1 cellular context compared by ENCODE assay signal in genomic region chr7:8322667-8323066, GRCh38.
A peak's percentile ranks its signal among the peaks of the same experiment; 100 is the strongest.
TF ChIP-seq lines count a peak whose summit lies in the region.

No MANE protein-coding gene starts in this region.

TF ChIP-seq in K562, 482 proteins besides CTCF, POLR2A, EP300 and RAD21 (continued from another document):
- TF ChIP-seq VEZF1 (CRISPR knock-in tag; IDR thresholded peaks at IDR 0.05), result peak; percentile 22; the same call in 1 of the 2 replicates
TF ChIP-seq in K562: peak in this region for 46.
